29 cellular contexts compared by ENCODE assay signal in genomic region chr11:75237050-75237449, GRCh38. TPM values are rescaled to one million over a fixed set of nuclear protein-coding genes. Genes with fewer than 3 reads are reported as not detected.
"Had no signal": no experiment of that assay in that cellular context is flagged by ENCODE, and none has a peak within 500 bp of the region (broad histone marks: within the 10 kb centered on the region; RNA-seq: fewer than 3 reads in every experiment).

No MANE protein-coding gene starts in this region.

- H3K4me3 ChIP-seq: coronary artery, esophagus squamous epithelium, heart right ventricle, lower lobe of right lung, pancreas, smooth muscle cell, suprapubic skin, transverse colon, upper lobe of right lung, vagina had no signal

- H3K4me1 ChIP-seq: pancreas had no signal

- H3K27me3 ChIP-seq: vagina had no signal

- H3K4me2 ChIP-seq: smooth muscle cell had no signal

- H3K36me3 ChIP-seq: esophagus squamous epithelium, heart right ventricle, lower lobe of right lung, pancreas, suprapubic skin, transverse colon, upper lobe of right lung, vagina had no signal

- FAIRE-seq: endometrium, keratinocyte, pancreas had no signal

- H3K9me3 ChIP-seq: esophagus squamous epithelium, heart right ventricle, lower lobe of right lung, pancreas, suprapubic skin, transverse colon, upper lobe of right lung, vagina had no signal

- ATAC-seq: heart right ventricle; left ventricle myocardium superior; lower lobe of right lung; natural killer cell; pancreas; sciatic nerve; stimulated activated naive CD8-positive, alpha-beta T cell treated with anti-CD3 and anti-CD28 coated beads, Interleukin-15, amount 100 ng/mL, for 72 hours; upper lobe of right lung had no signal

- DNase-seq: dermis blood vessel endothelial cell; effector memory CD4-positive, alpha-beta T cell; erythroblast; esophagus squamous epithelium; foreskin melanocyte; glutamatergic neuron; heart right ventricle; hypothalamus; immature natural killer cell; left ventricle myocardium superior; lower lobe of right lung; natural killer cell; occipital lobe; stimulated activated CD4-positive, alpha-beta T cell treated with anti-CD3 and anti-CD28 coated beads, Interleukin-12 subunit alpha, Interleukin-12 subunit beta, amount 100 ng/mL, for 4 hours; stimulated activated CD4-positive, alpha-beta T cell treated with anti-CD3 and anti-CD28 coated beads, Interleukin-1b, Interleukin-23, amount 100 ng/mL, for 48 hours; stimulated activated CD4-positive, alpha-beta T cell treated with anti-CD3 and anti-CD28 coated beads, Interleukin-4, amount 100 ng/mL, for 1 hour; stimulated activated CD8-positive, alpha-beta memory T cell treated with anti-CD3 and anti-CD28 coated beads, Interleukin-4, amount 100 ng/mL, for 48 hours; stimulated activated naive CD4-positive, alpha-beta T cell; stimulated activated naive CD8-positive, alpha-beta T cell treated with anti-CD3 and anti-CD28 coated beads, Interleukin-15, amount 100 ng/mL, for 72 hours; transverse colon; upper lobe of right lung had no signal

- H3K27ac ChIP-seq: coronary artery, esophagus squamous epithelium, heart right ventricle, lower lobe of right lung, pancreas, suprapubic skin, transverse colon, upper lobe of right lung, vagina had no signal

RNA-seq across cellular contexts. Expression of gene TPBGL, which starts 3.5 kb away (rescaled TPM):
- total RNA-seq: left ventricle myocardium superior had no signal
